25 cellular contexts compared by ENCODE assay signal in genomic region chr10:101672536-101672935, GRCh38. TPM values are rescaled to one million over a fixed set of nuclear protein-coding genes. Genes with fewer than 3 reads are reported as not detected.
DNase-seq lines count a peak whose midpoint lies in the region; ATAC-seq, FAIRE-seq and TF ChIP-seq lines count a peak whose summit lies in the region.
"Had no signal": no experiment of that assay in that cellular context is flagged by ENCODE, and none has a peak within 500 bp of the region (broad histone marks: within the 10 kb centered on the region; RNA-seq: fewer than 3 reads in every experiment).

No MANE protein-coding gene starts in this region.

- no peak for TF ChIP-seq EP300 in GM12878 (IDR thresholded peaks at IDR 0.05; ENCODE audit: borderline replicate concordance in 1 of 2, control insufficient read depth in 1 of 2, low read depth in 2 of 2, low read length in 2 of 2)

- H3K4me1 Mint-ChIP-seq in stimulated activated effector memory CD8-positive, alpha-beta T cell treated with anti-CD3 and anti-CD28 coated beads, Interleukin-12 subunit alpha, Interleukin-12 subunit beta, amount 100 ng/mL, for 72 hours, result peaks cover 14% of the 10 kb centered on the region

- H3K4me3 Mint-ChIP-seq in stimulated activated effector memory CD8-positive, alpha-beta T cell treated with anti-CD3 and anti-CD28 coated beads, Interleukin-12 subunit alpha, Interleukin-12 subunit beta, amount 100 ng/mL, for 72 hours, result no peak overlapping the region
- H3K4me3 Mint-ChIP-seq: activated T-cell treated with anti-CD3 and anti-CD28 coated beads, Interleukin-2, amount 50 U/mL, for 24 hours; CD4-positive, CD25-positive, alpha-beta regulatory T cell; endodermal cell; IgD-negative memory B cell; natural killer cell treated with Interleukin-12 subunit alpha and Interleukin-12 subunit beta and Interleukin-15 and Interleukin-18, amount 100 ng/mL, for 72 hours; T-helper 1 cell treated with Interleukin-12 subunit alpha and Interleukin-12 subunit beta and Interleukin-4 antibody, amounts not matched to agents 30 μg/mL and 1 μg/mL, for 36 hours had no signal

- BruUV-seq in GM12878 (replicated peaks; lab: Mats Ljungman, UMichigan), result no TSS peak
- no TSS peak for BruUV-seq in OCI-LY7 (replicated peaks; lab: Mats Ljungman, UMichigan)

- H3K4me3 ChIP-seq in GM12878 (no peak overlapping the region), lower lobe of right lung (no peak overlapping the region), OCI-LY7 (ENCODE audit: low read depth, low read length, poor library complexity, severe bottlenecking) (no peak overlapping the region), brain microvascular endothelial cell (ENCODE audit: low read depth, low read length) (no peak overlapping the region)
- H3K4me3 ChIP-seq: adrenal gland, Peyer's patch, upper lobe of left lung had no signal

- no peak for TF ChIP-seq POLR2A in GM12878 (IDR thresholded peaks at IDR 0.05; ENCODE audit: low read depth, low read length)

- no peak for ATAC-seq in GM12878
- ATAC-seq in Right ventricle myocardium superior (ENCODE audit: poor library complexity), result peak; percentile 96
- ATAC-seq in lower lobe of right lung, result peak; percentile 66 to 77
- ATAC-seq in stimulated activated effector memory CD8-positive, alpha-beta T cell treated with anti-CD3 and anti-CD28 coated beads, Interleukin-12 subunit alpha, Interleukin-12 subunit beta, amount 100 ng/mL, for 72 hours, result no peak
- ATAC-seq: natural killer cell treated with Interleukin-12 subunit alpha and Interleukin-12 subunit beta and Interleukin-15 and Interleukin-18, amount 100 ng/mL, for 72 hours had no signal

- no peaks in the 10 kb centered on the region for H4K20me1 ChIP-seq in GM12878 (ENCODE audit: control insufficient read depth, insufficient read depth)
- H4K20me1 ChIP-seq in OCI-LY7 (ENCODE audit: insufficient read depth, low read length), result no peaks in the 10 kb centered on the region

- TF ChIP-seq RAD21 in GM12878 (IDR thresholded peaks at IDR 0.05; ENCODE audit: insufficient read depth, low read depth, low read length), result no peak

- RAD21 ChIA-PET in GM12878 (lab: Charles Lee; ENCODE audit: unreplicated experiment), result no interaction called here

- H3K36me3 Mint-ChIP-seq in stimulated activated effector memory CD8-positive, alpha-beta T cell treated with anti-CD3 and anti-CD28 coated beads, Interleukin-12 subunit alpha, Interleukin-12 subunit beta, amount 100 ng/mL, for 72 hours, result peaks cover 80% of the 10 kb centered on the region

- in situ Hi-C loops in GM12878 (cut with MboI), result no loop called here
- in situ Hi-C loops in brain microvascular endothelial cell (cut with HindIII; ENCODE audit: low pct_ligation_motif_present, low sequenced_read_pairs), result no loop called here

- intact Hi-C loops in GM12878 (cut with micrococcal nuclease; ENCODE audit: unreplicated experiment) (no loop called here), Right ventricle myocardium superior (cut with DNase I) (no loop called here), lower lobe of right lung (cut with DNase I) (no loop called here), OCI-LY7 (cut with micrococcal nuclease; ENCODE audit: unreplicated experiment) (no loop called here)

- WGBS in GM12878 (ENCODE audit: insufficient coverage, insufficient replicate concordance, low lambda C conversion rate, missing lambda C conversion rate), result 88% methylated on average over 6 of the region's 6 CpGs

- peak overlapping the region; percentile 81 for H3K27ac Mint-ChIP-seq in stimulated activated effector memory CD8-positive, alpha-beta T cell treated with anti-CD3 and anti-CD28 coated beads, Interleukin-12 subunit alpha, Interleukin-12 subunit beta, amount 100 ng/mL, for 72 hours
- H3K27ac Mint-ChIP-seq: activated T-cell treated with anti-CD3 and anti-CD28 coated beads, Interleukin-2, amount 50 U/mL, for 24 hours; CD4-positive, CD25-positive, alpha-beta regulatory T cell; endodermal cell; IgD-negative memory B cell; T-helper 1 cell treated with Interleukin-12 subunit alpha and Interleukin-12 subunit beta and Interleukin-4 antibody, amounts not matched to agents 30 μg/mL and 1 μg/mL, for 36 hours had no signal

- H2AFZ ChIP-seq in GM12878 (ENCODE audit: control insufficient read depth, low read depth, low read length) (no peak overlapping the region), OCI-LY7 (ENCODE audit: low read length) (no peak overlapping the region)
- H2AFZ ChIP-seq: parathyroid adenoma had no signal

- no peaks in the 10 kb centered on the region for H3K9me3 Mint-ChIP-seq in stimulated activated effector memory CD8-positive, alpha-beta T cell treated with anti-CD3 and anti-CD28 coated beads, Interleukin-12 subunit alpha, Interleukin-12 subunit beta, amount 100 ng/mL, for 72 hours
- H3K9me3 Mint-ChIP-seq: natural killer cell treated with Interleukin-12 subunit alpha and Interleukin-12 subunit beta and Interleukin-15 and Interleukin-18, amount 100 ng/mL, for 72 hours had no signal

- CTCF ChIA-PET in GM12878 (lab: Yijun Ruan, JAX), result interaction anchor here (1.7 to 2.8 kb wide), 2 partner anchors 17 to 33 kb away, joined by 7 to 10 read pairs; no protein-coding TSS in a partner anchor
- CTCF ChIA-PET in OCI-LY7 (lab: Charles Lee; ENCODE audit: unreplicated experiment), result no interaction called here

- no peak for FAIRE-seq in GM12878 (lab: Jason Lieb, UNC)
- FAIRE-seq: D721Med, GM19239 had no signal

- H3K27me3 ChIP-seq in GM12878 (replicated peaks in 1 of 2; ENCODE audit: control insufficient read depth in 2 of 2, insufficient read depth in 2 of 2, low read length in 1 of 2) (no peaks in the 10 kb centered on the region), lower lobe of right lung (ENCODE audit: low read depth) (no peaks in the 10 kb centered on the region), brain microvascular endothelial cell (replicated peaks) (no peaks in the 10 kb centered on the region)
- H3K27me3 ChIP-seq: adrenal gland, Peyer's patch, upper lobe of left lung had no signal

- peaks cover 7 to 30% of the 10 kb centered on the region in 2 experiments for H3K36me3 ChIP-seq in GM12878 (ENCODE audit: control insufficient read depth in 2 of 2, insufficient read depth in 2 of 2, low read length in 1 of 2)
- H3K36me3 ChIP-seq in lower lobe of right lung, result peaks cover 78% of the 10 kb centered on the region
- H3K36me3 ChIP-seq in OCI-LY7 (ENCODE audit: insufficient read depth, low read length), result peaks cover 87% of the 10 kb centered on the region
- no peaks in the 10 kb centered on the region for H3K36me3 ChIP-seq in brain microvascular endothelial cell (replicated peaks)

- H3K79me2 ChIP-seq in GM12878 (ENCODE audit: control insufficient read depth, insufficient read depth, low read length) (no peaks in the 10 kb centered on the region), OCI-LY7 (ENCODE audit: insufficient read depth, low read depth, low read length) (no peaks in the 10 kb centered on the region)

- H3K9ac ChIP-seq in GM12878 (ENCODE audit: control insufficient read depth, insufficient read depth, low read length), result no peak overlapping the region
- H3K9ac ChIP-seq: parathyroid adenoma had no signal

- H3K27ac ChIP-seq in GM12878 (ENCODE audit: control insufficient read depth, insufficient read depth) (peak overlapping the region; percentile 78; the same call in 1 of the 2 replicates), lower lobe of right lung (no peak overlapping the region), OCI-LY7 (ENCODE audit: low read depth, low read length, poor library complexity, severe bottlenecking) (no peak overlapping the region), brain microvascular endothelial cell (no peak overlapping the region)
- H3K27ac ChIP-seq: adrenal gland, parathyroid adenoma, Peyer's patch, upper lobe of left lung had no signal

- TF ChIP-seq CTCF in GM12878 (IDR thresholded peaks at IDR 0.05 in 2 of 3, conservative IDR thresholded peaks at IDR 0.05 in 1 of 3; ENCODE audit: control insufficient read depth in 2 of 3, extremely low read depth in 1 of 3, insufficient read depth in 1 of 3, low read depth in 3 of 3, low read length in 3 of 3) (no peak), lower lobe of right lung (IDR thresholded peaks at IDR 0.05) (no peak), OCI-LY7 (conservative IDR thresholded peaks at IDR 0.05; ENCODE audit: low read length) (no peak), brain microvascular endothelial cell (IDR thresholded peaks at IDR 0.05; ENCODE audit: low read depth, low read length, missing control alignments) (no peak)

- POLR2A ChIA-PET in GM12878 (lab: Charles Lee) (no interaction called here), OCI-LY7 (lab: Charles Lee) (no interaction called here)

- H3K9me3 ChIP-seq in GM12878 (replicated peaks; ENCODE audit: control insufficient read depth, insufficient read depth, low read length) (no peaks in the 10 kb centered on the region), lower lobe of right lung (no peaks in the 10 kb centered on the region), OCI-LY7 (ENCODE audit: low read length) (no peaks in the 10 kb centered on the region)
- H3K9me3 ChIP-seq: Peyer's patch, upper lobe of left lung had no signal

- DNase-seq in GM12878 (ENCODE audit: low read depth, low spot score) (no peak), Right ventricle myocardium superior (peak; percentile 79), lower lobe of right lung (peak; percentile 58), NCI-H2171 treated with DMSO at 0.1 percent for 48 hours (lab: John Stamatoyannopoulos, UW) (no peak), NCI-H2107 (lab: John Stamatoyannopoulos, UW) (no peak), OCI-LY7 (ENCODE audit: low spot score) (no peak), brain microvascular endothelial cell (no peak)
- no peak for DNase-seq in stimulated activated effector memory CD8-positive, alpha-beta T cell treated with anti-CD3 and anti-CD28 coated beads, Interleukin-12 subunit alpha, Interleukin-12 subunit beta, amount 100 ng/mL, for 72 hours (ENCODE audit: low spot score in 2 of 2)
- DNase-seq: activated CD4-positive, alpha-beta T cell treated with anti-CD3 and anti-CD28 coated beads for 1 hour; activated CD8-positive, alpha-beta memory T cell treated with anti-CD3 and anti-CD28 coated beads for 24 hours; activated naive CD4-positive, alpha-beta T cell; activated T-cell treated with anti-CD3 and anti-CD28 coated beads, Interleukin-2, amount 50 U/mL, for 24 hours; adrenal gland; CD4-positive, CD25-positive, alpha-beta regulatory T cell; cortex of kidney; endodermal cell; NCI-H1436; Peyer's patch had no signal

- SMC1A ChIA-PET in GM12878 (lab: Charles Lee; ENCODE audit: uncharacterized antibody, unreplicated experiment), result interaction anchor here (1.4 kb wide), 1 partner anchor 12 kb away, joined by 4 read pairs; no protein-coding TSS in a partner anchor

- H3K4me1 ChIP-seq in GM12878 (ENCODE audit: control insufficient read depth, insufficient read depth, low read length) (peaks cover 26% of the 10 kb centered on the region), lower lobe of right lung (no peaks in the 10 kb centered on the region), OCI-LY7 (ENCODE audit: insufficient read depth, low read length, poor library complexity, severe bottlenecking) (peaks cover 14% of the 10 kb centered on the region)
- H3K4me1 ChIP-seq: adrenal gland, Peyer's patch had no signal

- H3K9me2 ChIP-seq in OCI-LY7 (ENCODE audit: insufficient read depth, low read length), result no peaks in the 10 kb centered on the region

- H3K4me2 ChIP-seq in GM12878 (ENCODE audit: control insufficient read depth, insufficient read depth) (no peak overlapping the region), OCI-LY7 (ENCODE audit: low read length) (no peak overlapping the region)

RNA-seq across cellular contexts. Expression of gene FBXW4, which starts 22.4 kb away (rescaled TPM):
- total RNA-seq in GM12878 (2013; cell fraction: nucleolus; rRNA removed), result 53.0 and 64.6 TPM in 2 replicates
- total RNA-seq in GM12878 (2014; rRNA removed), result 28.5 and 29.2 TPM in 2 replicates
- 24.8 and 26.5 TPM in 2 replicates for total RNA-seq in GM12878 (2014; rRNA removed; fragmentation: Illumina TruSeq; extraction: Trizol)
- 38.7 and 41.9 TPM in 2 replicates for total RNA-seq in GM12878 (2021)
- polyA plus RNA-seq in GM12878 (2011; ENCODE audit: low read depth), result 14.9 TPM
- 27.8 and 38.2 TPM in 2 replicates for polyA plus RNA-seq in GM12878 (2011; rRNA removed)
- 30.3 and 30.4 TPM in 2 replicates for polyA plus RNA-seq in GM12878 (2011; cell fraction: cytosol; rRNA removed)
- 27.5 and 28.0 TPM in 2 replicates for polyA plus RNA-seq in GM12878 (2011; cell fraction: nucleus; rRNA removed)
- 27.9 and 28.1 TPM in 2 replicates for polyA plus RNA-seq in GM12878 (2012)
- polyA plus RNA-seq in GM12878 (2014; fragmentation: Illumina TruSeq; extraction: Trizol), result 37.2 and 42.0 TPM in 2 replicates
- 10 to 100 TPM in 1 of 2 experiments, 1 to 10 TPM in 1; 5.7 to 11.5 TPM for polyA plus RNA-seq in GM12878 (2014; fragmentation: Nextera tagmentation; extraction: Ambion mirVana)
- polyA plus RNA-seq in GM12878 (2014; rRNA removed), result 30.5 and 34.5 TPM in 2 replicates
- polyA plus RNA-seq in GM12878 (2016; fragmentation: Nextera tagmentation; extraction: Ambion mirVana), result 1 to 10 TPM; 7.4 to 9.3 TPM
- polyA minus RNA-seq in GM12878 (2011; rRNA and poly(A)+ RNA removed), result 165 and 166 TPM in 2 replicates
- 22.9 and 25.5 TPM in 2 replicates for polyA minus RNA-seq in GM12878 (2011; cell fraction: cytosol; rRNA and poly(A)+ RNA removed)
- 22.7 and 43.4 TPM in 2 replicates for polyA minus RNA-seq in GM12878 (2011; cell fraction: nucleus; rRNA and poly(A)+ RNA removed)
- 106 TPM for total RNA-seq in Right ventricle myocardium superior
- total RNA-seq in lower lobe of right lung, result 88.6 TPM
- 43.1 and 50.3 TPM in 2 replicates for total RNA-seq in OCI-LY7 (2014; rRNA removed; shearing (Covaris generic))
- 54.2 and 60.9 TPM in 2 replicates for total RNA-seq in OCI-LY7 (2022)

Comparison
In these comparisons a context has a peak if more than half of its experiments do, and no peak if none do; other contexts are left out.
1. ATAC-seq: peak in Right ventricle myocardium superior (single experiment) and lower lobe of right lung (2 of 2); none in GM12878 (single experiment) and stimulated activated effector memory CD8-positive, alpha-beta T cell treated with anti-CD3 and anti-CD28 coated beads, Interleukin-12 subunit alpha, Interleukin-12 subunit beta, amount 100 ng/mL, for 72 hours (single experiment).
2. DNase-seq: peak in Right ventricle myocardium superior (single experiment) and lower lobe of right lung (single experiment); none in GM12878 (single experiment), stimulated activated effector memory CD8-positive, alpha-beta T cell treated with anti-CD3 and anti-CD28 coated beads, Interleukin-12 subunit alpha, Interleukin-12 subunit beta, amount 100 ng/mL, for 72 hours (0 of 2), NCI-H2171 treated with DMSO at 0.1 percent for 48 hours (single experiment), NCI-H2107 (single experiment), OCI-LY7 (single experiment) and brain microvascular endothelial cell (single experiment).